Comparison of ENCODE assay signal across 27 cellular contexts in genomic region chr9:88920645-88921044, GRCh38.
DNase-seq lines count a peak whose midpoint lies in the region; ATAC-seq and TF ChIP-seq lines count a peak whose summit lies in the region.
"Had no signal": no experiment of that assay in that cellular context is flagged by ENCODE, and none has a peak within 500 bp of the region (broad histone marks: within the 10 kb centered on the region; RNA-seq: fewer than 3 reads in every experiment).

No MANE protein-coding gene starts in this region.

- no peaks in the 10 kb centered on the region for H3K79me1 ChIP-seq in mesendoderm (ENCODE audit: low read length)

- no peak overlapping the region for H3K9ac ChIP-seq in DND-41 (ENCODE audit: low read depth, low read length)
- H3K9ac ChIP-seq in mesendoderm (ENCODE audit: low read length), result no peak overlapping the region
- H3K9ac ChIP-seq: neural progenitor cell had no signal

- no peak overlapping the region for H3K4me3 Mint-ChIP-seq in chondrocyte (ENCODE audit: unreplicated experiment)
- H3K4me3 Mint-ChIP-seq: activated CD4-positive, alpha-beta memory T cell treated with anti-CD3 and anti-CD28 coated beads, Interleukin-2, amount 10 ng/mL, durations not matched to agents 7 days and 5 days; IgD-negative memory B cell; neural progenitor cell; stimulated activated memory B cell treated with anti-CD40 and anti-IgM and Interleukin-4, amounts not matched to agents 10 μg/mL and 1 μg/mL and 100 μg/mL, for 72 hours had no signal

- TF ChIP-seq CTCF in DND-41 (IDR thresholded peaks at IDR 0.05; ENCODE audit: borderline replicate concordance, extremely low read depth, low read length, poor library complexity, severe bottlenecking), result no peak
- TF ChIP-seq CTCF in LNCaP clone FGC (IDR thresholded peaks at IDR 0.05; ENCODE audit: control insufficient read depth, extremely low read depth, insufficient read depth), result peak; percentile 26
- peak; percentile 26 for TF ChIP-seq CTCF in chondrocyte (IDR thresholded peaks at IDR 0.05)
- no peak for TF ChIP-seq CTCF in GM13976 (IDR thresholded peaks at IDR 0.05; ENCODE audit: borderline replicate concordance, control extremely low read depth, extremely low read depth, insufficient read depth, missing control alignments)

- H3K9me3 Mint-ChIP-seq in chondrocyte (ENCODE audit: low read depth), result peaks cover 5% of the 10 kb centered on the region

- no peak overlapping the region for H3K23ac ChIP-seq in mesendoderm (ENCODE audit: low read length)

- no peaks in the 10 kb centered on the region for H3K4me1 Mint-ChIP-seq in chondrocyte (ENCODE audit: low read depth)

- H2AK5ac ChIP-seq in mesendoderm (ENCODE audit: low read length), result no peak overlapping the region

- H2BK15ac ChIP-seq in mesendoderm (replicated peaks; ENCODE audit: low read depth), result no peak overlapping the region

- ATAC-seq in DND-41 (ENCODE audit: insufficient read depth, low read depth) (no peak), GM18520 (IDR thresholded peaks at IDR 0.05; ENCODE audit: unreplicated experiment) (no peak)
- ATAC-seq: GM12878; left lung; stimulated activated memory B cell treated with anti-CD40 and anti-IgM and Interleukin-4, amounts not matched to agents 10 μg/mL and 1 μg/mL and 100 μg/mL, for 72 hours had no signal

- H2AFZ ChIP-seq in DND-41 (ENCODE audit: low read depth, low read length), result no peak overlapping the region
- H2AFZ ChIP-seq: neural progenitor cell had no signal

- H3K27me3 Mint-ChIP-seq in chondrocyte (ENCODE audit: low read depth), result peaks cover 3% of the 10 kb centered on the region

- in situ Hi-C loops in GM13976 (cut with MboI; ENCODE audit: low sequenced_read_pairs, unreplicated experiment), result no loop called here

- H2BK120ac ChIP-seq in mesendoderm (ENCODE audit: low read depth, low read length), result no peak overlapping the region

- DNase-seq in DND-41 (no peak), LNCaP clone FGC (ENCODE audit: low read depth) (no peak), chondrocyte (ENCODE audit: low spot score) (no peak), mesendoderm (peak; percentile 38), GM13976 (ENCODE audit: low spot score) (no peak), SHP77 (lab: John Stamatoyannopoulos, UW) (no peak)
- DNase-seq: activated CD4-positive, alpha-beta memory T cell treated with anti-CD3 and anti-CD28 coated beads, Interleukin-2, amount 10 ng/mL, durations not matched to agents 7 days and 5 days; activated CD8-positive, alpha-beta memory T cell treated with anti-CD3 and anti-CD28 coated beads, Interleukin-2, amount 50 U/mL, for 4 hours; activated naive CD4-positive, alpha-beta T cell treated with anti-CD3 and anti-CD28 coated beads, Interleukin-2, amount 50 U/mL, for 16 hours; amniotic stem cell; CD4-positive, alpha-beta memory T cell; effector CD8-positive, alpha-beta T cell; erythroblast; left lung; mesenchymal stem cell; NCI-H1092; NCI-H187; NCI-H510A; OCI-M1; substantia nigra; T-helper 9 cell had no signal

- H3K4me1 ChIP-seq in DND-41 (ENCODE audit: insufficient read depth, low read length) (peaks cover 41% of the 10 kb centered on the region), mesendoderm (ENCODE audit: control insufficient read depth, low read depth, low read length) (no peaks in the 10 kb centered on the region)
- H3K4me1 ChIP-seq: neural progenitor cell had no signal

- H4K8ac ChIP-seq in mesendoderm (ENCODE audit: low read depth, low read length), result no peak overlapping the region

- H3K36me3 ChIP-seq in DND-41 (ENCODE audit: insufficient read depth, low read length), result no peaks in the 10 kb centered on the region
- H3K36me3 ChIP-seq in mesendoderm (ENCODE audit: control insufficient read depth, insufficient read depth, low read length), result no peaks in the 10 kb centered on the region
- H3K36me3 ChIP-seq: left lung, neural progenitor cell had no signal

- no peak overlapping the region for H4K5ac ChIP-seq in mesendoderm (ENCODE audit: low read length)

- H3K4me2 ChIP-seq in DND-41 (ENCODE audit: insufficient read depth, low read length) (no peak overlapping the region), mesendoderm (ENCODE audit: low read length) (no peak overlapping the region)
- H3K4me2 ChIP-seq: neural progenitor cell had no signal

- no peaks in the 10 kb centered on the region for H3K36me3 Mint-ChIP-seq in chondrocyte (ENCODE audit: low read depth)
- H3K36me3 Mint-ChIP-seq: stimulated activated memory B cell treated with anti-CD40 and anti-IgM and Interleukin-4, amounts not matched to agents 10 μg/mL and 1 μg/mL and 100 μg/mL, for 72 hours had no signal

- no peaks in the 10 kb centered on the region for H3K79me2 ChIP-seq in DND-41 (ENCODE audit: insufficient read depth, low read length)
- H3K79me2 ChIP-seq in mesendoderm (ENCODE audit: control insufficient read depth, insufficient read depth, low read length), result no peaks in the 10 kb centered on the region

- no peaks in the 10 kb centered on the region for H3K27me3 ChIP-seq in DND-41 (ENCODE audit: insufficient read depth, low read length, poor library complexity)
- no peaks in the 10 kb centered on the region for H3K27me3 ChIP-seq in mesendoderm (ENCODE audit: insufficient read depth, low read length, poor library complexity)
- H3K27me3 ChIP-seq: left lung, neural progenitor cell had no signal

- no peak overlapping the region for H3K27ac Mint-ChIP-seq in chondrocyte (ENCODE audit: unreplicated experiment)
- H3K27ac Mint-ChIP-seq: activated CD4-positive, alpha-beta memory T cell treated with anti-CD3 and anti-CD28 coated beads, Interleukin-2, amount 10 ng/mL, durations not matched to agents 7 days and 5 days; IgD-negative memory B cell; neural progenitor cell; stimulated activated memory B cell treated with anti-CD40 and anti-IgM and Interleukin-4, amounts not matched to agents 10 μg/mL and 1 μg/mL and 100 μg/mL, for 72 hours had no signal

- H3K18ac ChIP-seq in mesendoderm (ENCODE audit: low read length), result no peak overlapping the region

- H3K4me3 ChIP-seq in DND-41 (ENCODE audit: low read depth in 1 of 2, low read length in 2 of 2), result no peak overlapping the region
- H3K4me3 ChIP-seq in LNCaP clone FGC (ENCODE audit: low read depth, low read length), result no peak overlapping the region
- no peak overlapping the region for H3K4me3 ChIP-seq in mesendoderm (ENCODE audit: low read length)
- H3K4me3 ChIP-seq: GM12878, left lung, neural progenitor cell, skin epidermis had no signal

- H3K27ac ChIP-seq in DND-41 (ENCODE audit: low read length) (peak overlapping the region; percentile 19; the same call in 1 of the 2 replicates), mesendoderm (ENCODE audit: low read depth, low read length) (no peak overlapping the region)
- H3K27ac ChIP-seq: left lung, neural progenitor cell, skin epidermis had no signal

- no peak overlapping the region for H2BK5ac ChIP-seq in mesendoderm (ENCODE audit: low read length)

- H3K9me3 ChIP-seq in DND-41 (ENCODE audit: insufficient read depth, low read length, severe bottlenecking), result peaks cover 20% of the 10 kb centered on the region

- H4K20me1 ChIP-seq in DND-41 (ENCODE audit: insufficient read depth, low read length), result no peaks in the 10 kb centered on the region

- WGBS in mesendoderm (ENCODE audit: extremely low coverage, insufficient coverage, low lambda C conversion rate), result no CpG with 5 or more reads among the region's 1 CpG

- H3K56ac ChIP-seq in mesendoderm (ENCODE audit: low read length), result no peak overlapping the region

- no peak overlapping the region for H3K4ac ChIP-seq in mesendoderm (ENCODE audit: low read depth, low read length)

Comparison
In these comparisons a context has a peak if more than half of its experiments do, and no peak if none do; other contexts are left out.
1. CTCF ChIP-seq: peak in LNCaP clone FGC (single experiment) and chondrocyte (single experiment); none in DND-41 (single experiment) and GM13976 (single experiment).